In genomic region chr9:32502459-32502858, GRCh38 we compare ENCODE assay signal across 13 cellular contexts. TPM values are rescaled to one million over a fixed set of nuclear protein-coding genes. Genes with fewer than 3 reads are reported as not detected.
DNase-seq lines count a peak whose midpoint lies in the region; ATAC-seq and TF ChIP-seq lines count a peak whose summit lies in the region.
"Had no signal": no experiment of that assay in that cellular context is flagged by ENCODE, and none has a peak within 500 bp of the region (broad histone marks: within the 10 kb centered on the region; RNA-seq: fewer than 3 reads in every experiment).

No MANE protein-coding gene starts in this region.

- peaks cover 0 to 58% (median 28%) of the 10 kb centered on the region in 6 donors for H3K36me3 ChIP-seq in spleen

- H3K4me3 ChIP-seq in astrocyte of the spinal cord (ENCODE audit: low read depth, low read length) (no peak overlapping the region), spleen (no peak overlapping the region)
- H3K4me3 ChIP-seq: BLaER1 had no signal

- DNase-seq in AG20443 (ENCODE audit: low spot score) (peak; percentile 14), HT1080 (ENCODE audit: low read depth) (peak; percentile 98), astrocyte of the spinal cord (ENCODE audit: low read depth, low spot score) (peak; percentile 84), glomerular visceral epithelial cell (ENCODE audit: extremely low spot score) (peak; percentile 25), NCI-H2227 treated with DMSO at 0.1 percent for 48 hours (lab: John Stamatoyannopoulos, UW) (no peak), spleen (no peak), NCI-H774 (lab: John Stamatoyannopoulos, UW) (no peak)
- DNase-seq: amygdala, left colon, NCI-H524 treated with DMSO at 0.1 percent for 48 hours, occipital lobe had no signal

- H3K9me3 ChIP-seq in spleen = no peaks in the 10 kb centered on the region
- H3K9me3 ChIP-seq: BLaER1 had no signal

- in situ Hi-C loops in astrocyte of the spinal cord (cut with HindIII; ENCODE audit: low sequenced_read_pairs) = no loop called here

- H3K27me3 ChIP-seq in spleen (replicated peaks in 1 of 7) = no peaks in the 10 kb centered on the region
- H3K27me3 ChIP-seq: BLaER1 had no signal

- TF ChIP-seq CTCF in astrocyte of the spinal cord (IDR thresholded peaks at IDR 0.05; ENCODE audit: low read depth, low read length) = no peak
- TF ChIP-seq CTCF in spleen (IDR thresholded peaks at IDR 0.05 in 8 of 11, conservative IDR thresholded peaks at IDR 0.05 in 3 of 11) = no peak

- intact Hi-C loops in spleen (cut with DNase I; ENCODE audit: low total_unique reads) = loop anchor here (10.0 kb wide), 1 partner anchor 58 kb away; no protein-coding TSS in a partner anchor

- no peak for TF ChIP-seq POLR2A in spleen (IDR thresholded peaks at IDR 0.05)

- H3K27ac ChIP-seq in spleen = no peak overlapping the region
- H3K27ac ChIP-seq: BLaER1 had no signal

- no peak for ATAC-seq in GM19324 (IDR thresholded peaks at IDR 0.05; ENCODE audit: low FRiP score, unreplicated experiment)
- ATAC-seq: left colon had no signal

- 66 to 96% (median 87%) methylated on average over 4 of the region's 4 CpGs for WGBS in spleen, 5 donors

- peaks cover 0 to 13% (median 0%) of the 10 kb centered on the region in 6 donors for H3K4me1 ChIP-seq in spleen
- H3K4me1 ChIP-seq: BLaER1 had no signal

RNA-seq across cellular contexts. Expression of gene RIGI, which starts 23.5 kb away (rescaled TPM):
- total RNA-seq in HT1080 (2014; rRNA removed; shearing (Covaris generic)) = 7.3 TPM in 2 replicates
- polyA plus RNA-seq in HT1080 (2015; cell fraction: cytosol; rRNA removed) = 5.1 and 6.0 TPM in 2 replicates
- 14.6 and 15.9 TPM in 2 replicates for polyA plus RNA-seq in HT1080 (2015; cell fraction: nucleus; rRNA removed)
- 10 to 100 TPM; 15.1 to 24.4 (median 17.6) TPM for total RNA-seq in spleen
- polyA plus RNA-seq in spleen = 1 to 10 TPM; 6.5 to 7.4 (median 7.2) TPM

RNA-seq across cellular contexts. Expression of gene SMIM27, which starts 49.7 kb away (rescaled TPM):
- 9.2 and 12.1 TPM in 2 replicates for total RNA-seq in HT1080 (2014; rRNA removed; shearing (Covaris generic))
- polyA plus RNA-seq in HT1080 (2015; cell fraction: cytosol; rRNA removed) = 2.9 and 5.2 TPM in 2 replicates
- 0.60 and 1.9 TPM in 2 replicates for polyA plus RNA-seq in HT1080 (2015; cell fraction: nucleus; rRNA removed)
- 10 to 100 TPM in 5 of 7 donors, 1 to 10 TPM in 2; 6.6 to 25.1 (median 18.2) TPM for total RNA-seq in spleen
- 10 to 100 TPM; 19.6 to 31.7 (median 26.3) TPM for polyA plus RNA-seq in spleen

RNA-seq across cellular contexts. Expression of gene TOPORS, which starts 49.9 kb away (rescaled TPM):
- total RNA-seq in HT1080 (2014; rRNA removed; shearing (Covaris generic)) = 20.8 and 27.0 TPM in 2 replicates
- polyA plus RNA-seq in HT1080 (2015; cell fraction: cytosol; rRNA removed) = 12.2 and 15.1 TPM in 2 replicates
- 29.8 and 29.9 TPM in 2 replicates for polyA plus RNA-seq in HT1080 (2015; cell fraction: nucleus; rRNA removed)
- total RNA-seq in spleen = 10 to 100 TPM; 11.9 to 28.7 (median 18.2) TPM
- 1 to 10 TPM; 5.2 to 7.1 (median 6.3) TPM for polyA plus RNA-seq in spleen

Comparison
In these comparisons a context has a peak if more than half of its experiments do, and no peak if none do; other contexts are left out.
1. DNase-seq: peak in AG20443 (single experiment), HT1080 (single experiment), astrocyte of the spinal cord (single experiment) and glomerular visceral epithelial cell (single experiment); none in NCI-H2227 treated with DMSO at 0.1 percent for 48 hours (single experiment), spleen (single experiment) and NCI-H774 (single experiment).